Comparison of ENCODE assay signal across 1 cellular context in genomic region chr4:155434904-155435303, GRCh38.
A peak's percentile ranks its signal among the peaks of the same experiment; 100 is the strongest.
TF ChIP-seq lines count a peak whose summit lies in the region.

No MANE protein-coding gene starts in this region.

TF ChIP-seq in H1, 55 proteins besides CTCF, POLR2A, EP300 and RAD21:
- no peak for TF ChIP-seq SIX5 (IDR thresholded peaks at IDR 0.05; ENCODE audit: low read depth, low read length)
- no peak for TF ChIP-seq MAX (IDR thresholded peaks at IDR 0.05)
- TF ChIP-seq ATF3 (IDR thresholded peaks at IDR 0.05; ENCODE audit: insufficient read depth, low read depth, low read length): 0 out of 2 replicates have a peak, but pooled peaks have one; percentile 25
- peak; percentile 78; the same call in 1 of the 2 replicates for TF ChIP-seq CEBPB (IDR thresholded peaks at IDR 0.05; ENCODE audit: low read depth, low read length)
TF ChIP-seq in H1: peak in this region for 2.
